ENCODE assay signal across 1 cellular context in the genomic region with DNA sequence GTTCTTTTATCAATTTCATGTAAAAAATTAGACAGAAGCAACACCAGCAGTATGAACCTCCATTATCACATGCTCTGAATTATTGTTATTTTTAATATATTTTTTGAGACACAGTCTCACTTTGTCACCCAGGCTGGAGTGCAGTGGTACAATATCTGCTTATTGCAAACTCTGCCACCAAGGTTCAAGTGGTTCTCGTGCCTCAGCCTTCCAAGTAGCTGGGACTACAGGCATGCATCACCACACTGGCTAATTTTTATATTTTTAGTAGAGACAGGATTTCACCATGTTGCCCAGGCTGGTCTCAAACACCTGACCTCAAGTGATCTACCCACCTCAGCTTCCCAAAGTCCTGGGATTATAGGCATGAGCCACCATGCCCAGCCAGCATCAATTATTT. TPM values are rescaled to one million over a fixed set of nuclear protein-coding genes. Genes with fewer than 3 reads are reported as not detected.
"Had no signal": no experiment of that assay in that cellular context is flagged by ENCODE, and none has a peak within 500 bp of the region (broad histone marks: within the 10 kb centered on the region; RNA-seq: fewer than 3 reads in every experiment).

No MANE protein-coding gene starts in this region.

RNA-seq across cellular contexts. Expression of gene ISL2, which starts 42.1 kb away (rescaled TPM):
- total RNA-seq: H7 had no signal
